Comparison of ENCODE assay signal across 33 cellular contexts in the genomic region with DNA sequence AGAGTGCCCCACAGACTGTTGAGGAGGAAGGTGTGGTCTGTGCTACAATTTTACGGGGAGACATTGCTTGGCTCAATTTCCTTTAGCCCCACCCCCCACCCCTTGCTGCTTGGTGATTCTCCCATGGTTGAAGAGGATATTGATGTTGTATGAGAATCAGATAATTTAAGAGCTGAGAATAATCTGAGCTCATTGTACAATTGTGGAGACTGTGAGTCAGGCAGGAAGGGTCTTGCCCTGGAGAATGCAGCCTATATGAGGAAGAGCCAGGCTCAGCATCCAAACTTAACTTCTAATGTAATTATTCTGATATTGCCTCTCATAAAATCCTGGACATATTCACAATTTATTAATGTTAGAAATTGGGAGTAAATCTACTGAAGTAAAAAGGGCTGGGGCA. TPM values are rescaled to one million over a fixed set of nuclear protein-coding genes. Genes with fewer than 3 reads are reported as not detected.
"Had no signal": no experiment of that assay in that cellular context is flagged by ENCODE, and none has a peak within 500 bp of the region (broad histone marks: within the 10 kb centered on the region; RNA-seq: fewer than 3 reads in every experiment).

No MANE protein-coding gene starts in this region.

- H3K36me3 Mint-ChIP-seq: stimulated activated effector memory CD8-positive, alpha-beta T cell treated with anti-CD3 and anti-CD28 coated beads, Interleukin-12 subunit alpha, Interleukin-12 subunit beta, amount 100 ng/mL, for 72 hours; stimulated activated memory B cell treated with anti-CD40 and anti-IgM and Interleukin-4, amounts not matched to agents 10 μg/mL and 1 μg/mL and 100 μg/mL, for 72 hours; stimulated activated naive B cell treated with anti-CD40 and anti-IgM and Interleukin-4, amounts not matched to agents 10 μg/mL and 1 μg/mL and 100 μg/mL, for 72 hours; type B pancreatic cell had no signal

- H3K27ac ChIP-seq: stomach, suprapubic skin, testis, thoracic aorta, thyroid gland, tibial artery, tibial nerve, transverse colon, upper lobe of left lung, upper lobe of right lung, uterus, vagina had no signal

- H3K27ac Mint-ChIP-seq: stimulated activated effector memory CD8-positive, alpha-beta T cell treated with anti-CD3 and anti-CD28 coated beads, Interleukin-12 subunit alpha, Interleukin-12 subunit beta, amount 100 ng/mL, for 72 hours; stimulated activated memory B cell treated with anti-CD40 and anti-IgM and Interleukin-4, amounts not matched to agents 10 μg/mL and 1 μg/mL and 100 μg/mL, for 72 hours; stimulated activated naive B cell treated with anti-CD40 and anti-IgM and Interleukin-4, amounts not matched to agents 10 μg/mL and 1 μg/mL and 100 μg/mL, for 72 hours; stimulated activated naive CD8-positive, alpha-beta T cell treated with anti-CD3 and anti-CD28 coated beads, Interleukin-15, amount 100 ng/mL, for 72 hours; stimulated activated naive CD8-positive, alpha-beta T cell treated with anti-CD3 and anti-CD28 coated beads, Interleukin-15, Interleukin-2, amounts not matched to agents 100 ng/mL and 50 ng/mL, for 24 hours; type B pancreatic cell had no signal

- H3K36me3 ChIP-seq: stomach, suprapubic skin, thoracic aorta, thyroid gland, tibial artery, tibial nerve, transverse colon, upper lobe of left lung, upper lobe of right lung, uterus, vagina had no signal

- H3K4me1 Mint-ChIP-seq: stimulated activated effector memory CD8-positive, alpha-beta T cell treated with anti-CD3 and anti-CD28 coated beads, Interleukin-12 subunit alpha, Interleukin-12 subunit beta, amount 100 ng/mL, for 72 hours; stimulated activated memory B cell treated with anti-CD40 and anti-IgM and Interleukin-4, amounts not matched to agents 10 μg/mL and 1 μg/mL and 100 μg/mL, for 72 hours; stimulated activated naive B cell treated with anti-CD40 and anti-IgM and Interleukin-4, amounts not matched to agents 10 μg/mL and 1 μg/mL and 100 μg/mL, for 72 hours; stimulated activated naive CD8-positive, alpha-beta T cell treated with anti-CD3 and anti-CD28 coated beads, Interleukin-15, amount 100 ng/mL, for 72 hours had no signal

- H3K9me3 Mint-ChIP-seq: stimulated activated effector memory CD8-positive, alpha-beta T cell treated with anti-CD3 and anti-CD28 coated beads, Interleukin-12 subunit alpha, Interleukin-12 subunit beta, amount 100 ng/mL, for 72 hours; stimulated activated memory B cell treated with anti-CD40 and anti-IgM and Interleukin-4, amounts not matched to agents 10 μg/mL and 1 μg/mL and 100 μg/mL, for 72 hours; stimulated activated naive B cell treated with anti-CD40 and anti-IgM and Interleukin-4, amounts not matched to agents 10 μg/mL and 1 μg/mL and 100 μg/mL, for 72 hours; stimulated activated naive CD8-positive, alpha-beta T cell treated with anti-CD3 and anti-CD28 coated beads, Interleukin-15, amount 100 ng/mL, for 72 hours; stimulated activated naive CD8-positive, alpha-beta T cell treated with anti-CD3 and anti-CD28 coated beads, Interleukin-15, Interleukin-2, amounts not matched to agents 100 ng/mL and 50 ng/mL, for 24 hours; type B pancreatic cell had no signal

- H3K4me1 ChIP-seq: stomach, testis, thyroid gland, tibial artery, tibial nerve, transverse colon, upper lobe of left lung, upper lobe of right lung, uterus, vagina had no signal

- H3K4me3 ChIP-seq: stomach, suprapubic skin, testis, thoracic aorta, thyroid gland, tibial artery, tibial nerve, transverse colon, upper lobe of left lung, upper lobe of right lung, uterus, vagina had no signal

- ATAC-seq: stimulated activated effector memory CD8-positive, alpha-beta T cell treated with anti-CD3 and anti-CD28 coated beads, Interleukin-12 subunit alpha, Interleukin-12 subunit beta, amount 100 ng/mL, for 72 hours; stimulated activated memory B cell treated with anti-CD40 and anti-IgM and Interleukin-4, amounts not matched to agents 10 μg/mL and 1 μg/mL and 100 μg/mL, for 72 hours; stimulated activated naive B cell treated with anti-CD40 and anti-IgM and Interleukin-4, amounts not matched to agents 10 μg/mL and 1 μg/mL and 100 μg/mL, for 72 hours; stimulated activated naive CD8-positive, alpha-beta T cell treated with anti-CD3 and anti-CD28 coated beads, Interleukin-15, amount 100 ng/mL, for 72 hours; stimulated activated naive CD8-positive, alpha-beta T cell treated with anti-CD3 and anti-CD28 coated beads, Interleukin-15, Interleukin-2, amounts not matched to agents 100 U/mL and 50 U/mL, for 24 hours; upper lobe of right lung had no signal

- H3K27me3 ChIP-seq: testis, thyroid gland, upper lobe of left lung, uterus, vagina had no signal

- H3K9me3 ChIP-seq: stomach, suprapubic skin, testis, thoracic aorta, thyroid gland, tibial artery, tibial nerve, transverse colon, upper lobe of left lung, upper lobe of right lung, uterus, vagina had no signal

- DNase-seq: stimulated activated CD4-positive, alpha-beta T cell treated with anti-CD3 and anti-CD28 coated beads, Interleukin-2, amount 100 ng/mL, for 48 hours; stimulated activated CD4-positive, alpha-beta T cell treated with anti-CD3 and anti-CD28 coated beads, Interleukin-4, amount 100 ng/mL, for 1 hour; stimulated activated CD4-positive, alpha-beta T cell treated with anti-CD3 and anti-CD28 coated beads, Interleukin-4, amount 100 ng/mL, for 24 hours; stimulated activated CD4-positive, alpha-beta T cell treated with anti-CD3 and anti-CD28 coated beads, Interleukin-4, amount 100 ng/mL, for 4 hours; stimulated activated CD8-positive, alpha-beta memory T cell treated with anti-CD3 and anti-CD28 coated beads, Interleukin-4, amount 100 ng/mL, for 48 hours; stimulated activated naive B cell treated with anti-CD40 and anti-IgM and Interleukin-4, amounts not matched to agents 10 μg/mL and 1 μg/mL and 100 μg/mL, for 72 hours; stimulated activated naive CD4-positive, alpha-beta T cell; stimulated activated naive CD4-positive, alpha-beta T cell treated with Interleukin-2 at 50 U/mL for 16 hours; stimulated activated naive CD8-positive, alpha-beta T cell treated with anti-CD3 and anti-CD28 coated beads, Interleukin-15, amount 100 ng/mL, for 72 hours; stimulated activated naive CD8-positive, alpha-beta T cell treated with anti-CD3 and anti-CD28 coated beads, Interleukin-15, Interleukin-2, amounts not matched to agents 100 U/mL and 50 U/mL, for 24 hours; stomach; substantia nigra; testis; thyroid gland; tibial artery; transverse colon; trophoblast cell; upper lobe of left lung; upper lobe of right lung; uterus had no signal

- FAIRE-seq: urothelium cell line had no signal

- H3K4me3 Mint-ChIP-seq: stimulated activated effector memory CD8-positive, alpha-beta T cell treated with anti-CD3 and anti-CD28 coated beads, Interleukin-12 subunit alpha, Interleukin-12 subunit beta, amount 100 ng/mL, for 72 hours; stimulated activated memory B cell treated with anti-CD40 and anti-IgM and Interleukin-4, amounts not matched to agents 10 μg/mL and 1 μg/mL and 100 μg/mL, for 72 hours; stimulated activated naive B cell treated with anti-CD40 and anti-IgM and Interleukin-4, amounts not matched to agents 10 μg/mL and 1 μg/mL and 100 μg/mL, for 72 hours; stimulated activated naive CD8-positive, alpha-beta T cell treated with anti-CD3 and anti-CD28 coated beads, Interleukin-15, amount 100 ng/mL, for 72 hours; stimulated activated naive CD8-positive, alpha-beta T cell treated with anti-CD3 and anti-CD28 coated beads, Interleukin-15, Interleukin-2, amounts not matched to agents 100 ng/mL and 50 ng/mL, for 24 hours; type B pancreatic cell had no signal

RNA-seq across cellular contexts. Expression of a gene that starts 26.1 kb away (rescaled TPM):
- total RNA-seq: stomach, subcutaneous adipose tissue, suprapubic skin, temporal lobe, testis, thoracic aorta, thyroid gland, tibial nerve, transverse colon, upper lobe of left lung, upper lobe of right lung, ureter, urinary bladder, uterus, vagina had no signal
- polyA plus RNA-seq: stomach, urinary bladder had no signal
